ENCODE assay signal across 1 cellular context in the genomic region with DNA sequence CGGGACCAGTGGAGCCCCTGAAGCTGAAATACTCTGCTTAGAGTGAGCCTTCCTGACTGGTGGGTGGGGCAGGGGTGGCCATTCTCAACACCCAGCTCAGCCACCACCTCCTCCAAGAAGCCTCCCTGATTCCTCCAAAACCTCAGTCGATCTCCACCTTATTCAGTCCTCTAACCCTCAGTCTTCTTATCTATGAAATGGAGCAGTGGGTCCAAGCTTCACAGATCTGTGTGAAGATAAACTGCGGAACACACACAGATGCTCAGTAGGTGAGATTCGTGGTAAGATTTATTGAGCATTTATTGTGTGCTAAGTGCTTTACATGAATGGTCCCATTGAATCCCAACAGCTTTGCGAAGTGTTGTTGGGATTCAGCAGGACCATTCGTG.
TF ChIP-seq lines count a peak whose summit lies in the region.

No MANE protein-coding gene starts in this region.

TF ChIP-seq in HCT116, 20 proteins besides CTCF, POLR2A, EP300 and RAD21 (continued from another document):
- TF ChIP-seq, protein P1, sequence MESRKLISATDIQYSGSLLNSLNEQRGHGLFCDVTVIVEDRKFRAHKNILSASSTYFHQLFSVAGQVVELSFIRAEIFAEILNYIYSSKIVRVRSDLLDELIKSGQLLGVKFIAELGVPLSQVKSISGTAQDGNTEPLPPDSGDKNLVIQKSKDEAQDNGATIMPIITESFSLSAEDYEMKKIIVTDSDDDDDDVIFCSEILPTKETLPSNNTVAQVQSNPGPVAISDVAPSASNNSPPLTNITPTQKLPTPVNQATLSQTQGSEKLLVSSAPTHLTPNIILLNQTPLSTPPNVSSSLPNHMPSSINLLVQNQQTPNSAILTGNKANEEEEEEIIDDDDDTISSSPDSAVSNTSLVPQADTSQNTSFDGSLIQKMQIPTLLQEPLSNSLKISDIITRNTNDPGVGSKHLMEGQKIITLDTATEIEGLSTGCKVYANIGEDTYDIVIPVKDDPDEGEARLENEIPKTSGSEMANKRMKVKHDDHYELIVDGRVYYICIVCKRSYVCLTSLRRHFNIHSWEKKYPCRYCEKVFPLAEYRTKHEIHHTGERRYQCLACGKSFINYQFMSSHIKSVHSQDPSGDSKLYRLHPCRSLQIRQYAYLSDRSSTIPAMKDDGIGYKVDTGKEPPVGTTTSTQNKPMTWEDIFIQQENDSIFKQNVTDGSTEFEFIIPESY (IDR thresholded peaks at IDR 0.05; ENCODE audit: extremely low read depth, insufficient replicate concordance, low read length), result no peak
- TF ChIP-seq CBX3 (IDR thresholded peaks at IDR 0.05; ENCODE audit: low read depth) (no peak), JUND (IDR thresholded peaks at IDR 0.05) (no peak)
